In genomic region chr18:9068346-9068745, GRCh38 we compare ENCODE assay signal across 24 cellular contexts. TPM values are rescaled to one million over a fixed set of nuclear protein-coding genes. Genes with fewer than 3 reads are reported as not detected.
DNase-seq lines count a peak whose midpoint lies in the region; ATAC-seq, FAIRE-seq and TF ChIP-seq lines count a peak whose summit lies in the region.
"Had no signal": no experiment of that assay in that cellular context is flagged by ENCODE, and none has a peak within 500 bp of the region (broad histone marks: within the 10 kb centered on the region; RNA-seq: fewer than 3 reads in every experiment).

No MANE protein-coding gene starts in this region.

- FAIRE-seq in bronchial epithelial cell (lab: Jason Lieb, UNC), result no peak

- no peak overlapping the region for H2BK15ac ChIP-seq in H9 (ENCODE audit: low read depth, low read length)

- H3K23ac ChIP-seq in H9 (ENCODE audit: insufficient read length, low read depth, low read length) (peak overlapping the region; percentile 14), trophoblast cell (ENCODE audit: low read length) (no peak overlapping the region)

- H3K4me3 ChIP-seq in OCI-LY3 (ENCODE audit: low read length) (no peak overlapping the region; the same call in 1 of the 2 replicates), bronchial epithelial cell (ENCODE audit: low read depth, low read length) (no peak overlapping the region), trophoblast cell (ENCODE audit: low read depth, low read length) (no peak overlapping the region)
- H3K4me3 ChIP-seq: ascending aorta, HAP-1, skin epidermis, tibial artery had no signal

- no CpG with 5 or more reads among the region's 2 CpGs for WGBS in H9 (ENCODE audit: extremely low coverage, insufficient read length, low lambda C conversion rate)
- no CpG with 5 or more reads among the region's 2 CpGs for WGBS in trophoblast cell (ENCODE audit: extremely low coverage, insufficient coverage, insufficient read length)

- H3K36me3 ChIP-seq in OCI-LY3 (replicated peaks; ENCODE audit: low read depth, low read length) (no peaks in the 10 kb centered on the region), bronchial epithelial cell (ENCODE audit: control insufficient read depth, insufficient read depth, low read length) (no peaks in the 10 kb centered on the region), trophoblast cell (ENCODE audit: control insufficient read depth in 1 of 2, insufficient read depth in 2 of 2, low read length in 2 of 2) (no peaks in the 10 kb centered on the region)
- H3K36me3 ChIP-seq: ascending aorta, HAP-1, tibial artery had no signal

- H4K5ac ChIP-seq in H9 (ENCODE audit: insufficient read length, low read depth, low read length), result no peak overlapping the region

- no peak overlapping the region for H3K18ac ChIP-seq in H9 (ENCODE audit: insufficient read length, low read depth, low read length)
- H3K18ac ChIP-seq in trophoblast cell (ENCODE audit: low read length), result no peak overlapping the region

- H3K4me2 ChIP-seq in H9 (ENCODE audit: insufficient read depth, insufficient read length, low read length) (no peak overlapping the region), OCI-LY3 (ENCODE audit: low read length) (peak overlapping the region; percentile 64), trophoblast cell (ENCODE audit: low read length) (no peak overlapping the region)

- H3K4me1 ChIP-seq in H9 (ENCODE audit: insufficient read depth, low read length) (no peaks in the 10 kb centered on the region), OCI-LY3 (ENCODE audit: low read length) (peaks cover 84% of the 10 kb centered on the region), trophoblast cell (ENCODE audit: control insufficient read depth in 1 of 2, insufficient read depth in 2 of 2, low read length in 2 of 2) (no peaks in the 10 kb centered on the region)
- H3K4me1 ChIP-seq: ascending aorta, tibial artery had no signal

- no peak for TF ChIP-seq CTCF in H9 (conservative IDR thresholded peaks at IDR 0.05)
- TF ChIP-seq CTCF in OCI-LY3 (IDR thresholded peaks at IDR 0.05; ENCODE audit: low read depth, low read length), result no peak
- TF ChIP-seq CTCF in bronchial epithelial cell (IDR thresholded peaks at IDR 0.05; ENCODE audit: insufficient read depth, low read length, severe bottlenecking), result no peak

- H3K27ac Mint-ChIP-seq in H9, result no peak overlapping the region

- no peaks in the 10 kb centered on the region for H3K23me2 ChIP-seq in H9 (ENCODE audit: insufficient read length, low read depth, low read length, poor library complexity, severe bottlenecking)

- H3K14ac ChIP-seq in H9 (ENCODE audit: insufficient read depth, low read length) (no peak overlapping the region), trophoblast cell (ENCODE audit: low read length) (no peak overlapping the region)

- H3K27me3 ChIP-seq in H9 (ENCODE audit: insufficient read depth, low read length) (no peaks in the 10 kb centered on the region), OCI-LY3 (ENCODE audit: low read depth, low read length) (no peaks in the 10 kb centered on the region), bronchial epithelial cell (ENCODE audit: control insufficient read depth, insufficient read depth, low read length) (no peaks in the 10 kb centered on the region), trophoblast cell (ENCODE audit: insufficient read depth, low read length) (no peaks in the 10 kb centered on the region)
- H3K27me3 ChIP-seq: ascending aorta, tibial artery had no signal

- H2BK20ac ChIP-seq in H9 (ENCODE audit: low read depth, low read length, poor library complexity, severe bottlenecking), result no peak overlapping the region

- H2AFZ ChIP-seq in H9 (ENCODE audit: low read length) (no peak overlapping the region), OCI-LY3 (ENCODE audit: low read depth, low read length) (0 out of 2 replicates have a peak overlapping the region, but pooled peaks have one; percentile 27), trophoblast cell (ENCODE audit: insufficient read depth, low read length, poor library complexity) (no peak overlapping the region)

- no peaks in the 10 kb centered on the region; a peak in 1 of 7 replicates for H3K36me3 Mint-ChIP-seq in H9 (ENCODE audit: insufficient read depth in 1 of 3, low read depth in 3 of 3)

- H3K9me3 Mint-ChIP-seq in H9, result no peaks in the 10 kb centered on the region
- H3K9me3 Mint-ChIP-seq: neural crest cell had no signal

- TF ChIP-seq POLR2A in erythroblast (IDR thresholded peaks at IDR 0.05; ENCODE audit: low read length), result no peak

- no peak overlapping the region for H3K56ac ChIP-seq in H9 (ENCODE audit: insufficient read length, low read depth, low read length)

- no peak for DNase-seq in H9
- peak; percentile 82 for DNase-seq in bronchial epithelial cell (ENCODE audit: low read depth)
- DNase-seq in trophoblast cell, result peak; percentile 48 to 49
- no peak for DNase-seq in erythroblast (lab: John Stamatoyannopoulos, UW)
- DNase-seq: activated CD4-positive, alpha-beta T cell treated with anti-CD3 and anti-CD28 coated beads, Interleukin-2, amount 50 U/mL, for 4 hours; activated naive CD4-positive, alpha-beta T cell treated with anti-CD3 and anti-CD28 coated beads, Interleukin-2, amount 50 U/mL, for 16 hours; cerebellar nuclear complex; DMS79 treated with DMSO at 0.1 percent for 48 hours; effector CD4-positive, alpha-beta T cell; left cardiac atrium; midbrain; NCI-H2171; NCI-H524 treated with DMSO at 0.1 percent for 48 hours; stimulated activated naive CD8-positive, alpha-beta T cell treated with anti-CD3 and anti-CD28 coated beads, Interleukin-15, Interleukin-2, amounts not matched to agents 100 U/mL and 50 U/mL, for 24 hours; T-helper 1 cell; tibial artery had no signal

- no peak overlapping the region for H3K9ac ChIP-seq in H9 (ENCODE audit: extremely low read depth, insufficient read length, low read length)
- H3K9ac ChIP-seq in OCI-LY3 (ENCODE audit: low read length), result peak overlapping the region; percentile 86
- no peak overlapping the region for H3K9ac ChIP-seq in trophoblast cell (ENCODE audit: low read length)

- no peaks in the 10 kb centered on the region for H3K79me2 ChIP-seq in H9 (ENCODE audit: insufficient read depth, low read length)
- peaks cover 14% of the 10 kb centered on the region for H3K79me2 ChIP-seq in OCI-LY3 (ENCODE audit: low read length)
- no peaks in the 10 kb centered on the region for H3K79me2 ChIP-seq in trophoblast cell (ENCODE audit: control insufficient read depth, insufficient read depth, low read length, poor library complexity)

- H3K27me3 Mint-ChIP-seq in H9 (ENCODE audit: low read depth), result no peaks in the 10 kb centered on the region

- H4K12ac ChIP-seq in trophoblast cell (ENCODE audit: low read depth, low read length), result no peak overlapping the region

- H3K27ac ChIP-seq in H9 (ENCODE audit: insufficient read length, low read depth, low read length), result no peak overlapping the region
- H3K27ac ChIP-seq in OCI-LY3 (ENCODE audit: low read length), result peak overlapping the region; percentile 99
- H3K27ac ChIP-seq in trophoblast cell (ENCODE audit: low read depth, low read length), result no peak overlapping the region
- H3K27ac ChIP-seq: ascending aorta, HL-60, tibial artery had no signal

- H2BK120ac ChIP-seq in H9 (ENCODE audit: low read depth, low read length, poor library complexity, severe bottlenecking) (no peak overlapping the region), trophoblast cell (ENCODE audit: insufficient read depth, low read length, poor library complexity) (no peak overlapping the region)

- H4K8ac ChIP-seq in H9 (replicated peaks; ENCODE audit: insufficient read length, low read depth, low read length), result no peak overlapping the region
- H4K8ac ChIP-seq in trophoblast cell (ENCODE audit: low read depth, low read length), result no peak overlapping the region

- H2AK5ac ChIP-seq in H9 (ENCODE audit: insufficient read length, low read length) (no peak overlapping the region), trophoblast cell (ENCODE audit: low read length) (no peak overlapping the region)

- H3K4ac ChIP-seq in H9 (ENCODE audit: low read depth, low read length) (no peak overlapping the region), trophoblast cell (ENCODE audit: low read depth, low read length) (no peak overlapping the region)

- H2BK12ac ChIP-seq in H9 (ENCODE audit: insufficient read length, low read depth, low read length) (no peak overlapping the region), trophoblast cell (ENCODE audit: low read length) (no peak overlapping the region)

- no peak overlapping the region for H3K4me3 Mint-ChIP-seq in H9
- H3K4me3 Mint-ChIP-seq: neural crest cell had no signal

- peaks cover 5 to 6% of the 10 kb centered on the region in 2 experiments for H3K4me1 Mint-ChIP-seq in H9

- H2BK5ac ChIP-seq in H9 (ENCODE audit: insufficient read length, low read length) (no peak overlapping the region), trophoblast cell (ENCODE audit: low read depth, low read length, poor library complexity) (no peak overlapping the region)

- H3K79me1 ChIP-seq in H9 (ENCODE audit: insufficient read depth, low read depth, low read length, poor library complexity, severe bottlenecking) (no peaks in the 10 kb centered on the region), trophoblast cell (ENCODE audit: low read length) (no peaks in the 10 kb centered on the region)

- no peak overlapping the region for H3T11ph ChIP-seq in H9 (ENCODE audit: low read length)

- H4K20me1 ChIP-seq in H9 (ENCODE audit: control insufficient read depth, insufficient read depth, insufficient read length) (no peaks in the 10 kb centered on the region), OCI-LY3 (ENCODE audit: insufficient read depth, low read length) (no peaks in the 10 kb centered on the region)

- ATAC-seq in HG02588 (IDR thresholded peaks at IDR 0.05; ENCODE audit: unreplicated experiment), result no peak
- ATAC-seq in GM21526 (IDR thresholded peaks at IDR 0.05; ENCODE audit: low FRiP score, unreplicated experiment), result no peak
- ATAC-seq: left cardiac atrium; stimulated activated naive CD8-positive, alpha-beta T cell treated with anti-CD3 and anti-CD28 coated beads, Interleukin-15, Interleukin-2, amounts not matched to agents 100 U/mL and 50 U/mL, for 24 hours had no signal

- no peak overlapping the region for H4K91ac ChIP-seq in H9 (ENCODE audit: insufficient read length, low read depth, low read length)
- no peak overlapping the region for H4K91ac ChIP-seq in trophoblast cell (ENCODE audit: low read depth, low read length)

- H3K9me3 ChIP-seq in H9 (ENCODE audit: control insufficient read depth, low read depth, low read length) (no peaks in the 10 kb centered on the region), OCI-LY3 (ENCODE audit: insufficient read depth, low read length) (no peaks in the 10 kb centered on the region), trophoblast cell (ENCODE audit: insufficient read depth, low read depth, low read length) (no peaks in the 10 kb centered on the region)
- H3K9me3 ChIP-seq: ascending aorta, HAP-1, tibial artery had no signal

RNA-seq across cellular contexts. Expression of gene NDUFV2, which starts 34.2 kb away (rescaled TPM):
- total RNA-seq in H9 (2021) (206 and 207 TPM in 2 replicates), bronchial epithelial cell (69.0 and 70.2 TPM in 2 replicates)
- 152 and 159 TPM in 2 replicates for polyA plus RNA-seq in trophoblast cell (2013)

Comparison
In these comparisons a context has a peak if more than half of its experiments do, and no peak if none do; other contexts are left out.
1. DNase-seq: peak in bronchial epithelial cell (single experiment) and trophoblast cell (2 of 2); none in H9 (single experiment) and erythroblast (0 of 2).